In the genomic region with DNA sequence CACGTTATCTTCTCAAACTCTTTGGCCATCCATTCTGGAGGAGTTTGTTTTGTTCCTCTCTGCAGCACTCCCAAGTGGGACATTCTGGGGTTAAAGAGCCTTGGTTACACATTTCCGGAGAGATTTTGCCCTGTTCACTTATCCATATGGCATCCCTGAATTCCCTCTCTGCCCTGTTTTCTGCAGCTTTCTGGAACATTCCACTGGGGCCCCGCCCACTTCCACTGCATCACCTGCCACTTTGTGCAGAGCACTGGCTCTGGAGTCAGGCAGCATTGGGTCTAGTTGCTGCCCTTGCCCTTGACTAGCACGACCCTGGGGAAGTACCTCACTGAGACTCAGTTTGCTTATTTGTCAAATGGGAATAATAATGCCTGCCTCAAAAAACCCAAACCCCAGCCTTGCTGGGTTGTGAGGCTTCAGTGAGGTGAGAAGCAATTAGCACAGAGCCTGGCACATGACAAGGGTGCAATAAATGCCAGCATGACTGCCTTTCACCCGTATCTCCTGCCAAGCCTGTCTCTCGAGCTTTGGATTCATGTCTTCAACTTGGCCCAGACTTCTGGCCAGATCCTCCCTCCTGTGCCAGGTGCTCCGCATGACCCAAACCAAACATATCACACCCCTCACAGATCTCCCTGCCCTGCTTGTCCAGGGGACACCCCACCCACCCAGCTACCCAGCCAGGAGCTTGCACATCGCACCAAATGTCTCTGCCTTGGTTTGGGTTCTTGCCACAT, we compare ENCODE assay signal across 34 cellular contexts. TPM values are rescaled to one million over a fixed set of nuclear protein-coding genes. Genes with fewer than 3 reads are reported as not detected.
A peak's percentile ranks its signal among the peaks of the same experiment; 100 is the strongest.
DNase-seq lines count a peak whose midpoint lies in the region; ATAC-seq and TF ChIP-seq lines count a peak whose summit lies in the region.
"Had no signal": no experiment of that assay in that cellular context is flagged by ENCODE, and none has a peak within 500 bp of the region (broad histone marks: within the 10 kb centered on the region; RNA-seq: fewer than 3 reads in every experiment).

No MANE protein-coding gene starts in this region.

- H3K4me1 ChIP-seq in sigmoid colon = peaks cover 0 to 80% (median 66%) of the 10 kb centered on the region in 4 donors

- H3K9me3 ChIP-seq in sigmoid colon = no peaks in the 10 kb centered on the region
- H3K9me3 ChIP-seq: ovary, vagina had no signal

- TF ChIP-seq EP300 in sigmoid colon (IDR thresholded peaks at IDR 0.05) = no peak

- peak overlapping the region; percentile 70 to 99 (median 94) for H3K27ac ChIP-seq in sigmoid colon
- H3K27ac ChIP-seq: 22Rv1, ovary, vagina had no signal

- peak overlapping the region; percentile 38 for H3K27ac Mint-ChIP-seq in activated CD4-positive, alpha-beta memory T cell treated with anti-CD3 and anti-CD28 coated beads for 36 hours
- no peak overlapping the region for H3K27ac Mint-ChIP-seq in activated CD4-positive, alpha-beta memory T cell treated with anti-CD3 and anti-CD28 coated beads, Interleukin-2, amount 10 ng/mL, durations not matched to agents 7 days and 5 days
- H3K27ac Mint-ChIP-seq: activated CD4-positive, alpha-beta T cell treated with anti-CD3 and anti-CD28 coated beads, Interleukin-2, amount 10 ng/mL, durations not matched to agents 24 days and 14 days; stimulated activated effector memory CD8-positive, alpha-beta T cell treated with anti-CD3 and anti-CD28 coated beads, Interleukin-12 subunit alpha, Interleukin-12 subunit beta, amount 100 ng/mL, for 72 hours had no signal

- TF ChIP-seq CTCF in LNCaP clone FGC (IDR thresholded peaks at IDR 0.05; ENCODE audit: control insufficient read depth, extremely low read depth, insufficient read depth) (no peak), sigmoid colon (IDR thresholded peaks at IDR 0.05) (no peak)

- H3K4me3 ChIP-seq in LNCaP clone FGC (ENCODE audit: low read depth, low read length) (no peak overlapping the region), sigmoid colon (no peak overlapping the region)
- H3K4me3 ChIP-seq: ovary, vagina had no signal

- intact Hi-C loops in activated CD4-positive, alpha-beta memory T cell treated with anti-CD3 and anti-CD28 coated beads for 36 hours (cut with micrococcal nuclease) = no loop called here
- intact Hi-C loops in left colon (cut with DNase I, micrococcal nuclease) (no loop called here), sigmoid colon (cut with DNase I) (no loop called here)

- CTCF ChIA-PET in activated CD4-positive, alpha-beta memory T cell treated with anti-CD3 and anti-CD28 coated beads for 36 hours (lab: Charles Lee) = interaction anchor here (1.0 to 1.3 kb wide), 3 partner anchors 8 to 38 kb away, joined by 3 to 4 read pairs (median 4); no protein-coding TSS in a partner anchor
- CTCF ChIA-PET in activated CD4-positive, alpha-beta memory T cell treated with anti-CD3 and anti-CD28 coated beads, Interleukin-2, amount 10 ng/mL, durations not matched to agents 7 days and 5 days (lab: Charles Lee) = interaction anchor here (1.1 to 2.0 kb wide), 4 partner anchors 8 to 36 kb away, joined by 3 to 6 read pairs (median 4); no protein-coding TSS in a partner anchor

- H3K4me1 Mint-ChIP-seq in activated CD4-positive, alpha-beta memory T cell treated with anti-CD3 and anti-CD28 coated beads for 36 hours (ENCODE audit: low read depth) = peaks cover 64% of the 10 kb centered on the region
- H3K4me1 Mint-ChIP-seq in activated CD4-positive, alpha-beta memory T cell treated with anti-CD3 and anti-CD28 coated beads, Interleukin-2, amount 10 ng/mL, durations not matched to agents 7 days and 5 days = peaks cover 55% of the 10 kb centered on the region

- peak; percentile 52 for ATAC-seq in left colon
- ATAC-seq: activated T-cell treated with anti-CD3 and anti-CD28 coated beads, Interleukin-2, amount 50 U/mL, for 4 hours; CD8-positive, alpha-beta T cell; PC-3; stimulated activated effector memory CD8-positive, alpha-beta T cell treated with anti-CD3 and anti-CD28 coated beads, Interleukin-12 subunit alpha, Interleukin-12 subunit beta, amount 100 ng/mL, for 72 hours had no signal

- POLR2A ChIA-PET in activated CD4-positive, alpha-beta memory T cell treated with anti-CD3 and anti-CD28 coated beads for 36 hours (lab: Charles Lee) = no interaction called here
- POLR2A ChIA-PET in activated CD4-positive, alpha-beta memory T cell treated with anti-CD3 and anti-CD28 coated beads, Interleukin-2, amount 10 ng/mL, durations not matched to agents 7 days and 5 days (lab: Charles Lee) = interaction anchor here (0.9 kb wide), 1 partner anchor 20 kb away, joined by 3 read pairs; no protein-coding TSS in a partner anchor

- no peaks in the 10 kb centered on the region for H3K27me3 Mint-ChIP-seq in activated CD4-positive, alpha-beta memory T cell treated with anti-CD3 and anti-CD28 coated beads for 36 hours
- peaks cover 28% of the 10 kb centered on the region for H3K27me3 Mint-ChIP-seq in activated CD4-positive, alpha-beta memory T cell treated with anti-CD3 and anti-CD28 coated beads, Interleukin-2, amount 10 ng/mL, durations not matched to agents 7 days and 5 days

- 56 to 80% methylated on average over 8 of the region's 8 CpGs for WGBS in sigmoid colon, 2 donors

- H3K27me3 ChIP-seq in sigmoid colon = no peaks in the 10 kb centered on the region
- H3K27me3 ChIP-seq: ovary, vagina had no signal

- peaks cover 39% of the 10 kb centered on the region for H3K36me3 Mint-ChIP-seq in activated CD4-positive, alpha-beta memory T cell treated with anti-CD3 and anti-CD28 coated beads for 36 hours
- H3K36me3 Mint-ChIP-seq in activated CD4-positive, alpha-beta memory T cell treated with anti-CD3 and anti-CD28 coated beads, Interleukin-2, amount 10 ng/mL, durations not matched to agents 7 days and 5 days (ENCODE audit: low read depth) = peaks cover 33% of the 10 kb centered on the region
- H3K36me3 Mint-ChIP-seq: naive B cell had no signal

- H3K36me3 ChIP-seq in sigmoid colon = peaks cover 4 to 31% (median 10%) of the 10 kb centered on the region in 4 donors
- H3K36me3 ChIP-seq: ovary had no signal

- no peak for DNase-seq in activated CD4-positive, alpha-beta memory T cell treated with anti-CD3 and anti-CD28 coated beads for 36 hours
- DNase-seq in activated CD4-positive, alpha-beta memory T cell treated with anti-CD3 and anti-CD28 coated beads, Interleukin-2, amount 10 ng/mL, durations not matched to agents 7 days and 5 days = no peak
- peak; percentile 17 for DNase-seq in LNCaP clone FGC (ENCODE audit: low read depth)
- DNase-seq in left colon = no peak
- no peak for DNase-seq in sigmoid colon
- DNase-seq in stimulated activated CD4-positive, alpha-beta T cell treated with anti-CD3 and anti-CD28 coated beads, Interleukin-4, amount 100 ng/mL, for 4 hours = no peak
- DNase-seq in SIG-M5 treated with dmso at 0.1 percent for 504 hours (lab: John Stamatoyannopoulos, UW; ENCODE audit: unreplicated experiment) = no peak
- DNase-seq in germinal center (ENCODE audit: low spot score) = no peak
- DNase-seq: activated CD4-positive, alpha-beta T cell treated with anti-CD3 and anti-CD28 coated beads, Interleukin-2, amount 10 ng/mL, durations not matched to agents 24 days and 14 days; activated gamma-delta T cell treated with Interleukin-2 at 50 U/mL for 16 hours; activated T-cell treated with anti-CD3 and anti-CD28 coated beads, Interleukin-2, amount 50 U/mL, for 4 hours; CD8-positive, alpha-beta T cell; DMS 273 treated with DMSO at 0.1 percent for 48 hours; effector CD8-positive, alpha-beta T cell; EL; foreskin fibroblast; GOT3; mesendoderm; naive B cell; NCI-H1105 treated with DMSO at 0.1 percent for 48 hours; NCI-H1930; NCI-H524 treated with DMSO at 0.1 percent for 48 hours; NK-92 treated with Interleukin-12 subunit alpha and Interleukin-12 subunit beta, amount 100 ng/mL, for 24 hours; ovary; PC-3; SIG-M5; stimulated activated CD4-positive, alpha-beta T cell treated with anti-CD3 and anti-CD28 coated beads, Interleukin-12 subunit alpha, Interleukin-12 subunit beta, amount 100 ng/mL, for 4 hours; stimulated activated CD4-positive, alpha-beta T cell treated with anti-CD3 and anti-CD28 coated beads, Interleukin-4, amount 100 ng/mL, for 1 hour; SW 1271 had no signal

- TF ChIP-seq POLR2A in sigmoid colon (IDR thresholded peaks at IDR 0.05) = no peak

- H3K4me3 Mint-ChIP-seq in activated CD4-positive, alpha-beta memory T cell treated with anti-CD3 and anti-CD28 coated beads for 36 hours = no peak overlapping the region
- no peak overlapping the region for H3K4me3 Mint-ChIP-seq in activated CD4-positive, alpha-beta memory T cell treated with anti-CD3 and anti-CD28 coated beads, Interleukin-2, amount 10 ng/mL, durations not matched to agents 7 days and 5 days
- H3K4me3 Mint-ChIP-seq: activated CD4-positive, alpha-beta T cell treated with anti-CD3 and anti-CD28 coated beads, Interleukin-2, amount 10 ng/mL, durations not matched to agents 24 days and 14 days; CD8-positive, alpha-beta T cell; naive B cell; stimulated activated effector memory CD8-positive, alpha-beta T cell treated with anti-CD3 and anti-CD28 coated beads, Interleukin-12 subunit alpha, Interleukin-12 subunit beta, amount 100 ng/mL, for 72 hours had no signal

- H3K9me3 Mint-ChIP-seq in activated CD4-positive, alpha-beta memory T cell treated with anti-CD3 and anti-CD28 coated beads for 36 hours = no peaks in the 10 kb centered on the region
- H3K9me3 Mint-ChIP-seq in activated CD4-positive, alpha-beta memory T cell treated with anti-CD3 and anti-CD28 coated beads, Interleukin-2, amount 10 ng/mL, durations not matched to agents 7 days and 5 days = no peaks in the 10 kb centered on the region
- H3K9me3 Mint-ChIP-seq: activated CD4-positive, alpha-beta T cell treated with anti-CD3 and anti-CD28 coated beads, Interleukin-2, amount 10 ng/mL, durations not matched to agents 24 days and 14 days; activated T-cell treated with anti-CD3 and anti-CD28 coated beads, Interleukin-2, amount 50 U/mL, for 4 hours; CD8-positive, alpha-beta T cell; naive B cell; stimulated activated effector memory CD8-positive, alpha-beta T cell treated with anti-CD3 and anti-CD28 coated beads, Interleukin-12 subunit alpha, Interleukin-12 subunit beta, amount 100 ng/mL, for 72 hours had no signal

RNA-seq across cellular contexts. Expression of a gene that starts 38.3 kb away (rescaled TPM):
- total RNA-seq in activated CD4-positive, alpha-beta memory T cell treated with anti-CD3 and anti-CD28 coated beads for 36 hours = 10 to 100 TPM; 30.2 to 30.5 TPM
- 10 to 100 TPM; 15.7 to 16.0 TPM for total RNA-seq in activated CD4-positive, alpha-beta memory T cell treated with anti-CD3 and anti-CD28 coated beads, Interleukin-2, amount 10 ng/mL, durations not matched to agents 7 days and 5 days
- total RNA-seq in left colon (10 to 100 TPM; 32.9 to 51.4 TPM), sigmoid colon (10 to 100 TPM; 22.9 to 40.2 (median 36.6) TPM)
- 10 to 100 TPM in 1 of 3 donors, 1 to 10 TPM in 2; 3.0 to 18.4 (median 7.6) TPM for polyA plus RNA-seq in sigmoid colon

RNA-seq across cellular contexts. Expression of a gene that starts 58.6 kb away (rescaled TPM):
- total RNA-seq in activated CD4-positive, alpha-beta memory T cell treated with anti-CD3 and anti-CD28 coated beads for 36 hours = not detected
- total RNA-seq in activated CD4-positive, alpha-beta memory T cell treated with anti-CD3 and anti-CD28 coated beads, Interleukin-2, amount 10 ng/mL, durations not matched to agents 7 days and 5 days = not detected
- 1 to 10 TPM in 1 of 2 donors, under 1 TPM in 1; 0.70 to 1.0 TPM for total RNA-seq in left colon
- 1 to 10 TPM in 3 of 4 donors, under 1 TPM in 1; 0.68 to 3.9 (median 1.8) TPM for total RNA-seq in sigmoid colon
- polyA plus RNA-seq in sigmoid colon = 1 to 10 TPM in 2 of 3 donors, under 1 TPM in 1; 0.46 to 2.0 (median 1.8) TPM
- total RNA-seq: activated CD4-positive, alpha-beta T cell treated with anti-CD3 and anti-CD28 coated beads, Interleukin-2, amount 10 ng/mL, durations not matched to agents 24 days and 14 days; activated T-cell treated with anti-CD3 and anti-CD28 coated beads, Interleukin-2, amount 50 U/mL, for 4 hours; CD8-positive, alpha-beta T cell; epithelial cell of proximal tubule; MCF 10A; PC-3 had no signal

RNA-seq across cellular contexts. Expression of a gene that starts 58.8 kb away (rescaled TPM):
- under 1 TPM in 1 of 2 experiments, not detected in 1; 0.07 TPM for total RNA-seq in activated CD4-positive, alpha-beta memory T cell treated with anti-CD3 and anti-CD28 coated beads for 36 hours
- total RNA-seq in activated CD4-positive, alpha-beta memory T cell treated with anti-CD3 and anti-CD28 coated beads, Interleukin-2, amount 10 ng/mL, durations not matched to agents 7 days and 5 days = not detected
- 1 to 10 TPM; 3.4 TPM for total RNA-seq in left colon
- total RNA-seq in sigmoid colon = 10 to 100 TPM in 1 of 4 donors, 1 to 10 TPM in 3; 5.2 to 10.2 (median 7.8) TPM
- polyA plus RNA-seq in sigmoid colon = 1 to 10 TPM; 1.6 to 5.7 (median 3.0) TPM
- total RNA-seq: activated CD4-positive, alpha-beta T cell treated with anti-CD3 and anti-CD28 coated beads, Interleukin-2, amount 10 ng/mL, durations not matched to agents 24 days and 14 days; CD8-positive, alpha-beta T cell; MCF 10A; PC-3 had no signal

Comparison
In these comparisons a context has a peak if more than half of its experiments do, and no peak if none do; other contexts are left out.
1. RNA of a gene that starts 58.8 kb away (total RNA-seq): 5.2 to 10.2 TPM in sigmoid colon and 3.4 TPM in left colon; 0.07 TPM in activated CD4-positive, alpha-beta memory T cell treated with anti-CD3 and anti-CD28 coated beads for 36 hours and not detected in activated CD4-positive, alpha-beta memory T cell treated with anti-CD3 and anti-CD28 coated beads, Interleukin-2, amount 10 ng/mL, durations not matched to agents 7 days and 5 days; every median in the first group is over 4 times any median in the second.